In genomic region chr1:74571875-74572274, GRCh38 we compare ENCODE assay signal across 30 cellular contexts. TPM values are rescaled to one million over a fixed set of nuclear protein-coding genes. Genes with fewer than 3 reads are reported as not detected.
"Had no signal": no experiment of that assay in that cellular context is flagged by ENCODE, and none has a peak within 500 bp of the region (broad histone marks: within the 10 kb centered on the region; RNA-seq: fewer than 3 reads in every experiment).

No MANE protein-coding gene starts in this region.

- FAIRE-seq: endothelial cell of umbilical vein, TTC549 had no signal

- H3K4me3 Mint-ChIP-seq: activated CD4-positive, alpha-beta T cell treated with anti-CD3 and anti-CD28 coated beads, Interleukin-2, amount 10 ng/mL, durations not matched to agents 7 days and 5 days; activated naive CD8-positive, alpha-beta T cell; activated T-cell treated with anti-CD3 and anti-CD28 coated beads, Interleukin-2, amount 50 U/mL, for 72 hours; brain; memory B cell; natural killer cell treated with Interleukin-12 subunit alpha and Interleukin-12 subunit beta and Interleukin-15 and Interleukin-18, amount 100 ng/mL, for 72 hours had no signal

- H3K36me3 Mint-ChIP-seq: activated naive CD8-positive, alpha-beta T cell; brain; memory B cell; natural killer cell treated with Interleukin-12 subunit alpha and Interleukin-12 subunit beta and Interleukin-15 and Interleukin-18, amount 100 ng/mL, for 72 hours had no signal

- H3K9me3 Mint-ChIP-seq: activated CD4-positive, alpha-beta T cell treated with anti-CD3 and anti-CD28 coated beads, Interleukin-2, amount 10 ng/mL, durations not matched to agents 7 days and 5 days; activated T-cell treated with anti-CD3 and anti-CD28 coated beads, Interleukin-2, amount 50 U/mL, for 72 hours; brain; memory B cell; natural killer cell treated with Interleukin-12 subunit alpha and Interleukin-12 subunit beta and Interleukin-15 and Interleukin-18, amount 100 ng/mL, for 72 hours had no signal

- H3K27ac ChIP-seq: coronary artery, esophagus squamous epithelium, prostate gland, stomach, thoracic aorta had no signal

- H3K4me3 ChIP-seq: coronary artery, esophagus squamous epithelium, prostate gland, smooth muscle cell, stomach, thoracic aorta had no signal

- H3K27ac Mint-ChIP-seq: activated CD4-positive, alpha-beta T cell treated with anti-CD3 and anti-CD28 coated beads, Interleukin-2, amount 10 ng/mL, durations not matched to agents 7 days and 5 days; activated naive CD8-positive, alpha-beta T cell; activated T-cell treated with anti-CD3 and anti-CD28 coated beads, Interleukin-2, amount 50 U/mL, for 72 hours; brain; memory B cell; natural killer cell treated with Interleukin-12 subunit alpha and Interleukin-12 subunit beta and Interleukin-15 and Interleukin-18, amount 100 ng/mL, for 72 hours had no signal

- H3K4me2 ChIP-seq: smooth muscle cell had no signal

- H3K36me3 ChIP-seq: esophagus squamous epithelium, prostate gland, stomach, thoracic aorta had no signal

- H3K27me3 Mint-ChIP-seq: activated CD4-positive, alpha-beta T cell treated with anti-CD3 and anti-CD28 coated beads, Interleukin-2, amount 10 ng/mL, durations not matched to agents 7 days and 5 days; activated naive CD8-positive, alpha-beta T cell; brain; memory B cell; natural killer cell treated with Interleukin-12 subunit alpha and Interleukin-12 subunit beta and Interleukin-15 and Interleukin-18, amount 100 ng/mL, for 72 hours had no signal

- H3K27me3 ChIP-seq: esophagus squamous epithelium, stomach had no signal

- H3K4me1 Mint-ChIP-seq: activated CD4-positive, alpha-beta T cell treated with anti-CD3 and anti-CD28 coated beads, Interleukin-2, amount 10 ng/mL, durations not matched to agents 7 days and 5 days; memory B cell had no signal

- H3K9me3 ChIP-seq: esophagus squamous epithelium, prostate gland, stomach, thoracic aorta had no signal

- DNase-seq: activated CD4-positive, alpha-beta T cell treated with anti-CD3 and anti-CD28 coated beads, Interleukin-2, amount 10 ng/mL, durations not matched to agents 7 days and 5 days; activated CD4-positive, CD25-positive, alpha-beta regulatory T cell; activated CD8-positive, alpha-beta memory T cell treated with anti-CD3 and anti-CD28 coated beads, Interleukin-2, amount 50 U/mL, for 48 hours; activated gamma-delta T cell treated with Interleukin-2 at 50 U/mL for 16 hours; activated T-cell treated with anti-CD3 and anti-CD28 coated beads, Interleukin-2, amount 50 U/mL, for 72 hours; amniotic stem cell; central memory CD4-positive, alpha-beta T cell; effector CD4-positive, alpha-beta T cell; esophagus squamous epithelium; hippocampal formation; left ventricle myocardium superior; stimulated activated CD4-positive, alpha-beta T cell treated with anti-CD3 and anti-CD28 coated beads, Interleukin-4, amount 100 ng/mL, for 4 hours; stimulated activated CD8-positive, alpha-beta memory T cell treated with anti-CD3 and anti-CD28 coated beads, Interleukin-4, amount 100 ng/mL, for 48 hours; stomach had no signal

- H3K4me1 ChIP-seq: esophagus squamous epithelium, prostate gland, stomach had no signal

RNA-seq across cellular contexts. Expression of gene LRRC53, which starts 59.5 kb away (rescaled TPM):
- total RNA-seq: activated CD4-positive, alpha-beta T cell treated with anti-CD3 and anti-CD28 coated beads, Interleukin-2, amount 10 ng/mL, durations not matched to agents 7 days and 5 days; activated T-cell treated with anti-CD3 and anti-CD28 coated beads, Interleukin-2, amount 50 U/mL, for 72 hours; endothelial cell of umbilical vein; esophagus squamous epithelium; fibroblast of villous mesenchyme; glomerular endothelial cell; kidney epithelial cell; left ventricle myocardium superior; natural killer cell treated with Interleukin-12 subunit alpha and Interleukin-12 subunit beta and Interleukin-15 and Interleukin-18, amount 100 ng/mL, for 72 hours; osteoblast; prostate gland; smooth muscle cell; stomach; T-helper 2 cell treated with Interferon-gamma antibody and Interleukin-4, amounts not matched to agents 100 ng/mL and 5 ng/mL, for 36 hours; thoracic aorta; urinary bladder had no signal
- polyA plus RNA-seq: endothelial cell of umbilical vein, smooth muscle cell, stomach, urinary bladder had no signal
